16 cellular contexts compared by ENCODE assay signal in genomic region chr9:130575514-130575913, GRCh38. TPM values are rescaled to one million over a fixed set of nuclear protein-coding genes. Genes with fewer than 3 reads are reported as not detected.
DNase-seq lines count a peak whose midpoint lies in the region; ATAC-seq, FAIRE-seq and TF ChIP-seq lines count a peak whose summit lies in the region.
"Had no signal": no experiment of that assay in that cellular context is flagged by ENCODE, and none has a peak within 500 bp of the region (broad histone marks: within the 10 kb centered on the region; RNA-seq: fewer than 3 reads in every experiment).

No MANE protein-coding gene starts in this region.

- in situ Hi-C loops in K562 (cut with MboI) = no loop called here

- no peaks in the 10 kb centered on the region; the same call in 1 of the 2 replicates for H4K20me1 ChIP-seq in K562 (replicated peaks; ENCODE audit: control insufficient read depth, insufficient read depth, low read length)

- H3K79me2 ChIP-seq in K562 (ENCODE audit: control insufficient read depth, insufficient read depth, low read length) = peaks cover 27% of the 10 kb centered on the region

- peak overlapping the region in 1 of 12 donors; percentile 7 for H3K4me3 ChIP-seq in heart left ventricle
- no peak overlapping the region for H3K4me3 ChIP-seq in K562
- no peak overlapping the region for H3K4me3 ChIP-seq in right cardiac atrium (ENCODE audit: low read length)
- no peak overlapping the region for H3K4me3 ChIP-seq in body of pancreas
- H3K4me3 ChIP-seq: BLaER1 treated with 17β-estradiol and CSF1 and Interleukin-3, amounts not matched to agents 10 nM and 100 nM; GM23338 had no signal

- H2AFZ ChIP-seq in K562 (ENCODE audit: low read depth, low read length) = peak overlapping the region; percentile 91; the same call in 1 of the 2 replicates
- H2AFZ ChIP-seq: GM23338 had no signal

- H3K9me3 ChIP-seq in heart left ventricle (no peaks in the 10 kb centered on the region), K562 (replicated peaks; ENCODE audit: control insufficient read depth, insufficient read depth, low read depth, low read length) (no peaks in the 10 kb centered on the region), right cardiac atrium (ENCODE audit: control insufficient read depth, low read length) (no peaks in the 10 kb centered on the region), body of pancreas (no peaks in the 10 kb centered on the region)
- H3K9me3 ChIP-seq: BLaER1 treated with 17β-estradiol and CSF1 and Interleukin-3, amounts not matched to agents 10 nM and 100 nM had no signal

- H3K9me1 ChIP-seq in K562 (ENCODE audit: control insufficient read depth, insufficient read depth, low read length) = no peaks in the 10 kb centered on the region

- 44 to 58% (median 52%) methylated on average over 3 of the region's 3 CpGs for WGBS in heart left ventricle, 4 donors
- 64% methylated on average over 3 of the region's 3 CpGs for WGBS in K562 (ENCODE audit: insufficient coverage, low coverage, missing lambda C conversion rate)
- WGBS in right cardiac atrium = 64% methylated on average over 3 of the region's 3 CpGs
- WGBS in body of pancreas, 2 donors = 83 to 85% methylated on average over 3 of the region's 3 CpGs

- DNase-seq in heart left ventricle (no peak), cardiac septum (ENCODE audit: low spot score) (no peak), K562 (ENCODE audit: extremely low read depth in 1 of 4, low spot score in 3 of 4) (no peak), right cardiac atrium (no peak), NCI-H146 treated with DMSO at 0.1 percent for 48 hours (lab: John Stamatoyannopoulos, UW; ENCODE audit: unreplicated experiment) (no peak), body of pancreas (no peak), iPS-NIHi11 (ENCODE audit: low spot score) (no peak)
- DNase-seq: CD8-positive, alpha-beta T cell; COR-L47; DMS 273 treated with DMSO at 0.1 percent for 48 hours; DMS53; HCEC 1CT had no signal

- ATAC-seq in heart left ventricle (no peak), K562 (no peak), right cardiac atrium (peak in 1 of 2 donors; percentile 34), body of pancreas (no peak)
- ATAC-seq: CD8-positive, alpha-beta T cell; GM23338; HepG2 had no signal

- H3K36me3 ChIP-seq in heart left ventricle (no peaks in the 10 kb centered on the region), K562 (ENCODE audit: control insufficient read depth, insufficient read depth, low read length) (peaks cover 1% of the 10 kb centered on the region; the same call in 1 of the 3 replicates), body of pancreas (replicated peaks in 1 of 2; ENCODE audit: insufficient read depth in 1 of 2, low read depth in 2 of 2) (no peaks in the 10 kb centered on the region)

- TF ChIP-seq CTCF in heart left ventricle (IDR thresholded peaks at IDR 0.05) = no peak
- TF ChIP-seq CTCF in K562 (IDR thresholded peaks at IDR 0.05 in 2 of 3, conservative IDR thresholded peaks at IDR 0.05 in 1 of 3; ENCODE audit: insufficient read depth in 2 of 3, low read depth in 1 of 3, low read length in 3 of 3) = no peak
- no peak for TF ChIP-seq CTCF in body of pancreas (IDR thresholded peaks at IDR 0.05)

- H3K4me1 ChIP-seq in heart left ventricle = peaks cover under 1 to 27% (median 12%) of the 10 kb centered on the region in 12 donors
- H3K4me1 ChIP-seq in K562 (replicated peaks in 1 of 2; ENCODE audit: control insufficient read depth in 2 of 2, insufficient read depth in 2 of 2, low read length in 2 of 2) = peaks cover 0 to 16% of the 10 kb centered on the region in 2 experiments; a peak in 4 of 5 replicates
- H3K4me1 ChIP-seq in right cardiac atrium (ENCODE audit: control insufficient read depth, insufficient read depth, low read length) = peaks cover 5% of the 10 kb centered on the region
- peaks cover 27% of the 10 kb centered on the region for H3K4me1 ChIP-seq in body of pancreas

- POLR2A ChIA-PET in K562 (lab: Yijun Ruan, JAX) = interaction anchor here (0.6 to 1.7 kb wide), 2 partner anchors 12 to 16 kb away, joined by 3 to 5 read pairs; no protein-coding TSS in a partner anchor

- TF ChIP-seq POLR2A in heart left ventricle (IDR thresholded peaks at IDR 0.05) = no peak
- no peak for TF ChIP-seq POLR2A in K562 (conservative IDR thresholded peaks at IDR 0.05)
- TF ChIP-seq POLR2A in body of pancreas (IDR thresholded peaks at IDR 0.05) = no peak

- no peak for FAIRE-seq in K562 (lab: Jason Lieb, UNC)
- FAIRE-seq: H54, HepG2 had no signal

- TF ChIP-seq RAD21 in K562 (CRISPR knock-in tag; conservative IDR thresholded peaks at IDR 0.05 in 1 of 2, IDR thresholded peaks at IDR 0.05 in 1 of 2) = no peak

- CTCF ChIA-PET in K562 (lab: Yijun Ruan, JAX; ENCODE audit: low intra/inter-chr PET ratio) = no interaction called here

- H3K4me2 ChIP-seq in K562 (ENCODE audit: insufficient read depth, low read length) = no peak overlapping the region
- H3K4me2 ChIP-seq: BLaER1 treated with 17β-estradiol and CSF1 and Interleukin-3, amounts not matched to agents 10 nM and 100 nM; GM23338 had no signal

- TF ChIP-seq EP300 in K562 (IDR thresholded peaks at IDR 0.05; ENCODE audit: low read length) = no peak

- intact Hi-C loops in heart left ventricle (cut with DNase I) (loop anchor here in 3 of 10 donors (5.0 to 10.0 kb wide), 3 partner anchors 43 to 128 kb away; no protein-coding TSS in a partner anchor), cardiac septum (cut with DNase I) (loop anchor here (5.0 kb wide), 2 partner anchors 107 to 113 kb away; no protein-coding TSS in a partner anchor), K562 (cut with micrococcal nuclease) (loop anchor here (5.0 kb wide), 2 partner anchors 38 to 93 kb away; no protein-coding TSS in a partner anchor), right cardiac atrium (cut with DNase I) (loop anchor here in 1 of 4 donors (10.0 kb wide), 1 partner anchor 121 kb away; no protein-coding TSS in a partner anchor), body of pancreas (cut with DNase I) (no loop called here)

- no peaks in the 10 kb centered on the region for H3K27me3 ChIP-seq in heart left ventricle
- H3K27me3 ChIP-seq in K562 (ENCODE audit: control insufficient read depth in 2 of 2, insufficient read depth in 2 of 2, low read length in 2 of 2) = no peaks in the 10 kb centered on the region
- no peaks in the 10 kb centered on the region for H3K27me3 ChIP-seq in right cardiac atrium (ENCODE audit: control insufficient read depth, insufficient read depth)
- no peaks in the 10 kb centered on the region for H3K27me3 ChIP-seq in body of pancreas
- H3K27me3 ChIP-seq: BLaER1 treated with 17β-estradiol and CSF1 and Interleukin-3, amounts not matched to agents 10 nM and 100 nM had no signal

- 0 out of 4 replicates have a peak overlapping the region, but pooled peaks of 1 of the 2 experiments have one; percentile 52 for H3K9ac ChIP-seq in K562 (ENCODE audit: insufficient read depth in 1 of 2, low read depth in 2 of 2, low read length in 2 of 2)
- H3K9ac ChIP-seq: BLaER1 treated with 17β-estradiol and CSF1 and Interleukin-3, amounts not matched to agents 10 nM and 100 nM had no signal

- BruUV-seq in K562 (replicated peaks; lab: Mats Ljungman, UMichigan) = no TSS peak

- peak overlapping the region in 7 of 12 donors; percentile 17 to 69 (median 35) for H3K27ac ChIP-seq in heart left ventricle
- H3K27ac ChIP-seq in K562 (ENCODE audit: extremely low read depth, low read depth, low read length) = no peak overlapping the region
- H3K27ac ChIP-seq in right cardiac atrium (ENCODE audit: low read length) = peak overlapping the region; percentile 8
- no peak overlapping the region for H3K27ac ChIP-seq in body of pancreas
- H3K27ac ChIP-seq: BLaER1 treated with 17β-estradiol and CSF1 and Interleukin-3, amounts not matched to agents 10 nM and 100 nM had no signal

RNA-seq across cellular contexts. Expression of gene FUBP3, which starts 3.9 kb away (rescaled TPM):
- 10 to 100 TPM; 17.5 to 39.5 (median 28.9) TPM for total RNA-seq in heart left ventricle
- 10 to 100 TPM; 14.4 to 20.5 TPM for polyA plus RNA-seq in heart left ventricle
- 36.8 TPM for total RNA-seq in cardiac septum
- 99.7 and 118 TPM in 2 replicates for total RNA-seq in K562 (2011; cell fraction: chromatin; rRNA removed; ENCODE audit: low replicate concordance)
- total RNA-seq in K562 (2011; cell fraction: nucleolus; rRNA removed) = 54.1 and 60.0 TPM in 2 replicates
- 85.2 and 92.0 TPM in 2 replicates for total RNA-seq in K562 (2011; cell fraction: nucleoplasm; rRNA removed)
- total RNA-seq in K562 (2014; rRNA removed) = 64.0 and 82.7 TPM in 2 replicates
- total RNA-seq in K562 (2014; rRNA removed; fragmentation: Illumina TruSeq; extraction: Trizol) = 41.0 and 43.2 TPM in 2 replicates
- total RNA-seq in K562 (2015; rRNA removed; fragmentation: Illumina TruSeq; extraction: Trizol) = 45.0 and 48.1 TPM in 2 replicates
- 51.7 and 54.0 TPM in 2 replicates for total RNA-seq in K562 (2021)
- polyA plus RNA-seq in K562 (2011; rRNA removed) = 35.3 and 40.1 TPM in 2 replicates
- 18.3 and 22.3 TPM in 2 replicates for polyA plus RNA-seq in K562 (2011; cell fraction: cytosol; rRNA removed)
- polyA plus RNA-seq in K562 (2011; cell fraction: nucleus; rRNA removed) = 86.0 and 122 TPM in 2 replicates
- polyA plus RNA-seq in K562 (2012) = 45.9 and 47.7 TPM in 2 replicates
- polyA plus RNA-seq in K562 (2014; fragmentation: Illumina TruSeq; extraction: Trizol) = 57.0 and 70.8 TPM in 2 replicates
- polyA plus RNA-seq in K562 (2014; fragmentation: Nextera tagmentation; extraction: Ambion mirVana) = 1 to 10 TPM; 3.0 to 7.1 TPM
- 56.8 and 68.9 TPM in 2 replicates for polyA plus RNA-seq in K562 (2014; rRNA removed)
- polyA minus RNA-seq in K562 (2011; rRNA and poly(A)+ RNA removed) = 36.6 and 40.7 TPM in 2 replicates
- polyA minus RNA-seq in K562 (2011; cell fraction: cytosol; rRNA and poly(A)+ RNA removed) = 19.4 and 26.0 TPM in 2 replicates
- polyA minus RNA-seq in K562 (2011; cell fraction: nucleus; rRNA and poly(A)+ RNA removed) = 28.1 and 35.4 TPM in 2 replicates
- total RNA-seq in right cardiac atrium = 10 to 100 TPM; 26.5 to 36.9 (median 33.3) TPM
- 25.8 TPM for polyA plus RNA-seq in right cardiac atrium
- total RNA-seq in body of pancreas = 10 to 100 TPM; 16.6 to 30.3 TPM

Comparison
In these comparisons a context has a peak if more than half of its experiments do, and no peak if none do; other contexts are left out.
1. H3K27ac ChIP-seq: peak in heart left ventricle (7 of 12) and right cardiac atrium (single experiment); none in K562 (single experiment) and body of pancreas (0 of 4).